34 cellular contexts compared by ENCODE assay signal in the genomic region with DNA sequence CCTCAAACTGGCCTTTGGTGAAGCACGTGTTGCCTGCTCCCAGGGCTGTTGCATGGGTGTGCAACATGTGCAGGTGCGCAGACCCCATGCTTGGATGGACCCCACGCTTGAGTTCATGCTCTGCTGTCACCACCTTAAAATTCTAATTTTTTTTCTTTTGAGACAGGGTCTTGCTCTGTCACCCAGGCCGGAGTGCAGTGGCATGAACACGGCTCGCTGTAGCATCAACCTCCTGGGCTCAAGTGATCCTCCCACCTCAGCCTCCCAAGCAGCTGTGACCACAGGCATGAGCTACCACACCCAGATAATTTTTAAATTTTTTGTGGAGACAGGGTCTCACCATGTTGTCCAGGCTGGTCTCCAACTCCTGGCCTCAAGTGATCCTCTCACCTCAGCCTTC. TPM values are rescaled to one million over a fixed set of nuclear protein-coding genes. Genes with fewer than 3 reads are reported as not detected.
"Had no signal": no experiment of that assay in that cellular context is flagged by ENCODE, and none has a peak within 500 bp of the region (broad histone marks: within the 10 kb centered on the region; RNA-seq: fewer than 3 reads in every experiment).

No MANE protein-coding gene starts in this region.

- H3K27me3 ChIP-seq: Peyer's patch had no signal

- H3K27me3 Mint-ChIP-seq: brain had no signal

- H3K27ac Mint-ChIP-seq: activated CD4-positive, alpha-beta T cell treated with anti-CD3 and anti-CD28 coated beads, Interleukin-2, amount 10 ng/mL, durations not matched to agents 24 days and 14 days; activated CD8-positive, alpha-beta T cell treated with anti-CD3 and anti-CD28 coated beads for 36 hours; activated naive CD8-positive, alpha-beta T cell; activated naive CD8-positive, alpha-beta T cell treated with anti-CD3 and anti-CD28 coated beads, Interleukin-2, amount 50 U/mL, for 24 hours; activated T-helper 2 cell treated with anti-CD3 and anti-CD28 coated beads, Interferon-gamma antibody, Interleukin-2, Interleukin-4, amounts not matched to agents 10 μg/mL and 5 μg/mL and 100 μg/mL, durations not matched to agents 14 hours and 24 hours and 36 hours; T-helper 1 cell treated with Interleukin-12 subunit alpha and Interleukin-12 subunit beta and Interleukin-4 antibody, amounts not matched to agents 30 μg/mL and 1 μg/mL, for 36 hours; T-helper 2 cell treated with Interferon-gamma antibody and Interleukin-4, amounts not matched to agents 5 μg/mL and 100 μg/mL, for 36 hours had no signal

- H3K4me2 ChIP-seq: SK-N-SH had no signal

- H3K9me3 ChIP-seq: Peyer's patch, SJSA1, SK-N-SH had no signal

- H3K9ac ChIP-seq: SK-N-SH had no signal

- DNase-seq: activated CD4-positive, alpha-beta T cell treated with anti-CD3 and anti-CD28 coated beads, Interleukin-2, amount 10 ng/mL, durations not matched to agents 24 days and 14 days; activated CD4-positive, alpha-beta T cell treated with anti-CD3 and anti-CD28 coated beads, Interleukin-2, amount 50 U/mL, for 4 hours; activated CD8-positive, alpha-beta T cell treated with anti-CD3 and anti-CD28 coated beads for 36 hours; activated gamma-delta T cell; activated naive CD4-positive, alpha-beta T cell treated with Interleukin-2 at 50 U/mL for 16 hours; activated naive CD8-positive, alpha-beta T cell treated with anti-CD3 and anti-CD28 coated beads, Interleukin-2, amount 50 U/mL, for 24 hours; activated T-cell treated with anti-CD3 and anti-CD28 coated beads, Interleukin-2, amount 50 U/mL, for 1 hour; anterior cingulate cortex; caudate nucleus; NCI-H1092 treated with DMSO at 0.1 percent for 48 hours; NCI-H1417; NCI-H146; NCI-H187; NCI-H2029 treated with DMSO at 0.1 percent for 48 hours; NCI-H2107; NCI-H2171; NCI-H2227 treated with DMSO at 0.1 percent for 48 hours; NCI-H446; NCI-H510A treated with DMSO at 0.1 percent for 48 hours; NCI-H526 treated with DMSO at 0.1 percent for 48 hours; PC-3; Peyer's patch; RPMI8226; SHP77 treated with DMSO at 0.1 percent for 48 hours; SK-N-SH had no signal

- H3K9me3 Mint-ChIP-seq: activated CD4-positive, alpha-beta T cell treated with anti-CD3 and anti-CD28 coated beads, Interleukin-2, amount 10 ng/mL, durations not matched to agents 24 days and 14 days; activated CD8-positive, alpha-beta T cell treated with anti-CD3 and anti-CD28 coated beads for 36 hours; activated naive CD8-positive, alpha-beta T cell treated with anti-CD3 and anti-CD28 coated beads, Interleukin-2, amount 50 U/mL, for 24 hours; activated T-helper 2 cell treated with anti-CD3 and anti-CD28 coated beads, Interferon-gamma antibody, Interleukin-2, Interleukin-4, amounts not matched to agents 10 μg/mL and 5 μg/mL and 100 μg/mL, durations not matched to agents 14 hours and 24 hours and 36 hours; brain; T-helper 1 cell treated with Interleukin-12 subunit alpha and Interleukin-12 subunit beta and Interleukin-4 antibody, amounts not matched to agents 30 μg/mL and 1 μg/mL, for 36 hours; T-helper 2 cell treated with Interferon-gamma antibody and Interleukin-4, amounts not matched to agents 5 μg/mL and 100 μg/mL, for 36 hours had no signal

- H3K4me3 Mint-ChIP-seq: activated CD4-positive, alpha-beta T cell treated with anti-CD3 and anti-CD28 coated beads, Interleukin-2, amount 10 ng/mL, durations not matched to agents 24 days and 14 days; activated CD8-positive, alpha-beta T cell treated with anti-CD3 and anti-CD28 coated beads for 36 hours; activated naive CD8-positive, alpha-beta T cell; activated naive CD8-positive, alpha-beta T cell treated with anti-CD3 and anti-CD28 coated beads, Interleukin-2, amount 50 U/mL, for 24 hours; brain; T-helper 1 cell treated with Interleukin-12 subunit alpha and Interleukin-12 subunit beta and Interleukin-4 antibody, amounts not matched to agents 30 μg/mL and 1 μg/mL, for 36 hours; T-helper 2 cell treated with Interferon-gamma antibody and Interleukin-4, amounts not matched to agents 5 μg/mL and 100 μg/mL, for 36 hours had no signal

- H3K36me3 ChIP-seq: Peyer's patch, SJSA1 had no signal

- H3K27ac ChIP-seq: Peyer's patch, SJSA1 had no signal

- H3K36me3 Mint-ChIP-seq: activated naive CD8-positive, alpha-beta T cell had no signal

- H3K4me3 ChIP-seq: Peyer's patch, SJSA1 had no signal

RNA-seq across cellular contexts. Expression of a gene that starts 9.1 kb away (rescaled TPM):
- total RNA-seq: activated CD4-positive, alpha-beta T cell treated with anti-CD3 and anti-CD28 coated beads, Interleukin-2, amount 10 ng/mL, durations not matched to agents 24 days and 14 days; activated CD8-positive, alpha-beta memory T cell treated with anti-CD3 and anti-CD28 coated beads for 36 hours; activated CD8-positive, alpha-beta T cell treated with anti-CD3 and anti-CD28 coated beads for 36 hours; activated T-helper 2 cell treated with anti-CD3 and anti-CD28 coated beads, Interferon-gamma antibody, Interleukin-2, Interleukin-4, amounts not matched to agents 10 μg/mL and 5 μg/mL and 100 μg/mL, durations not matched to agents 14 hours and 24 hours and 36 hours; bronchial epithelial cell; M059J; PC-3; Peyer's patch; SJSA1 had no signal
